Comparison of ENCODE assay signal across 8 cellular contexts in the genomic region with DNA sequence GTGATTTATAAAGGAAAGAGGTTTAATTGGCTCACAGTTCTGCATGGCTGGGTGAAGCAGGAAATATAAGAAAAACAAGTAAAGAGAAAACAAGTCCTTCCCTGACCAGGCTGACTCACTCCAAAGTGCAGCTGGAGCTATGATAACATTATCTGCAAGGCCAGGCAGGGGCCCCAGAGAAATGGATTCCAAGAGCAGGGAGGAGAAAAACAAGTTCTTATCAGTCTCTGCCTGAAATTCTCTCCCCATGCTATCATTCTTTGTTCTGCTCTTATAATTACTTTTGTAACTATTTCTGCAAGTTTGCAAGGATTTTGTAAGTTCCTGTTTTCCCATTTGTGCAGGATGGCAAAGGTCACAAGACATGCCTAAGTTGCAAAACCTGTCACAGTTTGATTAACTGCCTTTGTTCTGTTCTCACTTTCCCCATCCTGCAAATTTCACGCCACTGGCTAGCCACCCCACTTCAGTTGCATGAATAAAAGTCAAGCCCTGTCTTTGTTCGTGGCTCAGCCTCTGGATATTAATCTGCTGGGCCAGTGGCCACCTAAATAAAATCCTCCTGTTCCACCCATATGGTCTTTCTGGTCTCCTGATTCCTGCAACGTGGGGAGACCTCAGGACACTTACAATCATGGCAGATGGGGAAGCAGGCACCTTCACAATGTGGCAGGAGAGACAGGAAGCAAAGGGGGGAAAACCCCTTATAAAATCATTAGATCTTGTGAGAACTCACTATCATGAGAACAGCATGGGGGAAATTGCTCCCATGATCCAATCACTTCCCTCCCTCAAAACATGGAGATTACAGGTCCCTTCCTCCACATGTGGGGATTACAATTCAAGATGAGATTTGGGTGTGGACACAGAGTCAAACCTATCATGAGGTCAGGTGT. TPM values are rescaled to one million over a fixed set of nuclear protein-coding genes. Genes with fewer than 3 reads are reported as not detected.
A peak's percentile ranks its signal among the peaks of the same experiment; 100 is the strongest.
DNase-seq lines count a peak whose midpoint lies in the region; ATAC-seq, FAIRE-seq and TF ChIP-seq lines count a peak whose summit lies in the region.

No MANE protein-coding gene starts in this region.

- peak overlapping the region in 1 of 2 experiments; percentile 41; a peak in 1 of 4 replicates for H3K9ac ChIP-seq in K562 (ENCODE audit: insufficient read depth in 1 of 2, low read depth in 2 of 2, low read length in 2 of 2)
- peak overlapping the region in 1 of 5 donors; percentile 25 for H3K9ac ChIP-seq in subcutaneous abdominal adipose tissue (ENCODE audit: low read length in 5 of 5)

- in situ Hi-C loops in K562 (cut with MboI) = no loop called here

- H3K4me3 ChIP-seq in K562 (no peak overlapping the region), subcutaneous abdominal adipose tissue (ENCODE audit: low read depth in 1 of 5, low read length in 5 of 5) (peak overlapping the region in 2 of 5 donors; percentile 11 to 21)

- no TSS peak for BruUV-seq in K562 (replicated peaks; lab: Mats Ljungman, UMichigan)

- peak; percentile 91 for FAIRE-seq in K562 (lab: Jason Lieb, UNC)

- no peaks in the 10 kb centered on the region for H4K20me1 ChIP-seq in K562 (replicated peaks; ENCODE audit: control insufficient read depth, insufficient read depth, low read length)

- DNase-seq in HS-5 (ENCODE audit: low read depth) = peak; percentile 18
- peak; percentile 68 to 94 (median 74) for DNase-seq in K562 (ENCODE audit: extremely low read depth in 1 of 4, low spot score in 3 of 4)
- peak; percentile 91 for DNase-seq in iris pigment epithelial cell (ENCODE audit: low read depth)
- no peak for DNase-seq in COLO829 (ENCODE audit: low spot score)
- no peak for DNase-seq in COR-L47 (lab: John Stamatoyannopoulos, UW)
- no peak for DNase-seq in NCI-H2171 (lab: John Stamatoyannopoulos, UW)

- no peak for TF ChIP-seq POLR2A in K562 (conservative IDR thresholded peaks at IDR 0.05)

- H3K79me2 ChIP-seq in K562 (ENCODE audit: control insufficient read depth, insufficient read depth, low read length) = no peaks in the 10 kb centered on the region

- H2AFZ ChIP-seq in K562 (ENCODE audit: low read depth, low read length) = peak overlapping the region; percentile 61

- ATAC-seq in K562 = peak; percentile 94
- no peak for ATAC-seq in GM21447 (IDR thresholded peaks at IDR 0.05; ENCODE audit: unreplicated experiment)

- TF ChIP-seq CTCF in K562 (IDR thresholded peaks at IDR 0.05 in 2 of 3, conservative IDR thresholded peaks at IDR 0.05 in 1 of 3; ENCODE audit: insufficient read depth in 2 of 3, low read depth in 1 of 3, low read length in 3 of 3) = no peak

- CTCF ChIA-PET in K562 (lab: Yijun Ruan, JAX; ENCODE audit: low intra/inter-chr PET ratio) = no interaction called here

- H3K27ac ChIP-seq in K562 (ENCODE audit: extremely low read depth, low read depth, low read length) (peak overlapping the region; percentile 86), subcutaneous abdominal adipose tissue (ENCODE audit: low read depth, low read length) (peak overlapping the region; percentile 8)

- H3K4me2 ChIP-seq in K562 (ENCODE audit: insufficient read depth, low read length) = peak overlapping the region; percentile 65

- intact Hi-C loops in K562 (cut with micrococcal nuclease) = loop anchor here (2.0 kb wide), 1 partner anchor 45 kb away; no protein-coding TSS in a partner anchor

- H3K9me3 ChIP-seq in K562 (replicated peaks; ENCODE audit: control insufficient read depth, insufficient read depth, low read depth, low read length) (peaks cover 8% of the 10 kb centered on the region; the same call in 1 of the 2 replicates), subcutaneous abdominal adipose tissue (ENCODE audit: control insufficient read depth in 5 of 5, low read length in 5 of 5) (peaks cover 0 to 6% (median 0%) of the 10 kb centered on the region in 5 donors)

- TF ChIP-seq EP300 in K562 (IDR thresholded peaks at IDR 0.05; ENCODE audit: low read length) = peak; percentile 99

- H3K36me3 ChIP-seq in K562 (ENCODE audit: control insufficient read depth, insufficient read depth, low read length) (no peaks in the 10 kb centered on the region), subcutaneous abdominal adipose tissue (ENCODE audit: control insufficient read depth in 5 of 5, insufficient read depth in 5 of 5, low read length in 5 of 5) (peaks cover 7 to 25% (median 20%) of the 10 kb centered on the region in 5 donors)

- no peaks in the 10 kb centered on the region for H3K27me3 ChIP-seq in K562 (ENCODE audit: control insufficient read depth in 2 of 2, insufficient read depth in 2 of 2, low read length in 2 of 2)
- no peaks in the 10 kb centered on the region for H3K27me3 ChIP-seq in subcutaneous abdominal adipose tissue (ENCODE audit: control insufficient read depth in 5 of 5, insufficient read depth in 4 of 5, low read length in 5 of 5)

- no peaks in the 10 kb centered on the region for H3K9me1 ChIP-seq in K562 (ENCODE audit: control insufficient read depth, insufficient read depth, low read length)

- H3K4me1 ChIP-seq in K562 (replicated peaks in 1 of 2; ENCODE audit: control insufficient read depth in 2 of 2, insufficient read depth in 2 of 2, low read length in 2 of 2) (peaks cover 3 to 31% of the 10 kb centered on the region in 2 experiments), subcutaneous abdominal adipose tissue (ENCODE audit: control insufficient read depth in 5 of 5, insufficient read depth in 5 of 5, low read length in 5 of 5) (peaks cover 0 to 25% (median 20%) of the 10 kb centered on the region in 5 donors)

- WGBS in K562 (ENCODE audit: insufficient coverage, low coverage, missing lambda C conversion rate) = 4% methylated on average over 3 of the region's 3 CpGs

- POLR2A ChIA-PET in K562 (lab: Yijun Ruan, JAX) = no interaction called here

- TF ChIP-seq RAD21 in K562 (CRISPR knock-in tag; conservative IDR thresholded peaks at IDR 0.05 in 1 of 2, IDR thresholded peaks at IDR 0.05 in 1 of 2) = peak in 1 of 2 experiments; percentile 34; a peak in 2 of 4 replicates

TF ChIP-seq in K562, 482 proteins besides CTCF, POLR2A, EP300 and RAD21 (continues in another document):
- TF ChIP-seq MAFG (tag; conservative IDR thresholded peaks at IDR 0.05) = peak; percentile 81
- TF ChIP-seq ZNF175 (CRISPR knock-in tag; IDR thresholded peaks at IDR 0.05; ENCODE audit: low read depth) = peak; percentile 90
- peak; percentile 98 for TF ChIP-seq CEBPB (tag; IDR thresholded peaks at IDR 0.05)
- TF ChIP-seq ZNF695 (CRISPR knock-in tag; IDR thresholded peaks at IDR 0.05) = no peak
- no peak for TF ChIP-seq HNRNPUL1 (IDR thresholded peaks at IDR 0.05; ENCODE audit: low read length)
- peak; percentile 61; the same call in 1 of the 2 replicates for TF ChIP-seq TCF7L2 (IDR thresholded peaks at IDR 0.05; ENCODE audit: low read depth, low read length)
- no peak for TF ChIP-seq SREBF1 (IDR thresholded peaks at IDR 0.05; ENCODE audit: borderline replicate concordance, low read depth, low read length)
- TF ChIP-seq ZFX (CRISPR knock-in tag; IDR thresholded peaks at IDR 0.05) = no peak
- no peak for TF ChIP-seq POLR2G (IDR thresholded peaks at IDR 0.05; ENCODE audit: low read depth, low read length)
- no peak for TF ChIP-seq SRSF7 (optimal IDR thresholded peaks at IDR 0.05; ENCODE audit: low read depth, low read length)
- no peak for TF ChIP-seq FOXJ3 (CRISPR knock-in tag; IDR thresholded peaks at IDR 0.05)
- TF ChIP-seq KLF1 (tag; IDR thresholded peaks at IDR 0.05) = no peak

RNA-seq across cellular contexts. Expression of a gene that starts 13.1 kb away (rescaled TPM):
- 0.46 TPM in 1 of 2 replicates, not detected in the other for total RNA-seq in K562 (2011; cell fraction: chromatin; rRNA removed; ENCODE audit: low replicate concordance)
- total RNA-seq in K562 (2011; cell fraction: nucleolus; rRNA removed) = 0.26 TPM in 1 of 2 replicates, not detected in the other
- 0.07 TPM in 1 of 2 replicates, not detected in the other for total RNA-seq in K562 (2011; cell fraction: nucleoplasm; rRNA removed)
- total RNA-seq in K562 (2014; rRNA removed) = 0.98 TPM in 1 of 2 replicates, not detected in the other
- not detected in 2 replicates for total RNA-seq in K562 (2014; rRNA removed; fragmentation: Illumina TruSeq; extraction: Trizol)
- 0.04 TPM in 1 of 2 replicates, not detected in the other for total RNA-seq in K562 (2015; rRNA removed; fragmentation: Illumina TruSeq; extraction: Trizol)
- not detected in 2 replicates for total RNA-seq in K562 (2021)
- polyA plus RNA-seq in K562 (2011; rRNA removed) = 0.24 TPM in 1 of 2 replicates, not detected in the other
- not detected in 2 replicates for polyA plus RNA-seq in K562 (2011; cell fraction: cytosol; rRNA removed)
- polyA plus RNA-seq in K562 (2011; cell fraction: nucleus; rRNA removed) = 0.18 TPM in 1 of 2 replicates, not detected in the other
- polyA plus RNA-seq in K562 (2012) = 0.06 and 0.12 TPM in 2 replicates
- not detected in 2 replicates for polyA plus RNA-seq in K562 (2014; fragmentation: Illumina TruSeq; extraction: Trizol)
- polyA plus RNA-seq in K562 (2014; fragmentation: Nextera tagmentation; extraction: Ambion mirVana) = not detected
- 0.01 TPM in 1 of 2 replicates, not detected in the other for polyA plus RNA-seq in K562 (2014; rRNA removed)
- 0.09 TPM in 1 of 2 replicates, not detected in the other for polyA minus RNA-seq in K562 (2011; rRNA and poly(A)+ RNA removed)
- not detected in 2 replicates for polyA minus RNA-seq in K562 (2011; cell fraction: cytosol; rRNA and poly(A)+ RNA removed)
- polyA minus RNA-seq in K562 (2011; cell fraction: nucleus; rRNA and poly(A)+ RNA removed) = 0.11 and 0.40 TPM in 2 replicates

Comparison
In these comparisons a context has a peak if more than half of its experiments do, and no peak if none do; other contexts are left out.
1. DNase-seq: peak in HS-5 (single experiment), K562 (4 of 4) and iris pigment epithelial cell (single experiment); none in COLO829 (single experiment), COR-L47 (single experiment) and NCI-H2171 (single experiment).